ENCODE assay signal across 3 cellular contexts in the genomic region with DNA sequence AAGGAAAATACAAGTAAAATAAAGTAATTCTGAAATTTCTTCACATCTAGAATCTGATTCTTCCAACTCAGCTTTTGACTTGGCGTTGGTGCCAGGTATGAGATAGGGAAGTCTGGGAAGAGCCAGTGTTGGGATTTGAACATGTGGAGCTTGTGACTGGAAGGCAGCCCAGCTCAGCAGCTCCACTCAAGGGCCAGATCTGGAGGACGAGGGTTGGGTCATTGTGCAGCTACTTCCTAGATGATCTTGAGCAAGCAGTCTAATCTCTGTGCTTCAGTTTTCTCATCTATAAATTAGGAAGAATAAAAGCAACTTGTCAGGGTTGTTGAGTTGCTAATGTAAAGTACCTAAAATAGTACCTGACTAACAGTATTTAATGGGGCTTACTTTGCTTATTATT.
TF ChIP-seq lines count a peak whose summit lies in the region.

No MANE protein-coding gene starts in this region.

TF ChIP-seq in SK-N-SH, 30 proteins besides CTCF, POLR2A, EP300 and RAD21:
- TF ChIP-seq TEAD4 (IDR thresholded peaks at IDR 0.05; ENCODE audit: borderline replicate concordance, insufficient read depth), result no peak
- TF ChIP-seq SIN3A (IDR thresholded peaks at IDR 0.05; ENCODE audit: borderline replicate concordance, low read depth, low read length), result no peak
- TF ChIP-seq MXI1 (IDR thresholded peaks at IDR 0.05; ENCODE audit: low read depth, low read length), result no peak
- no peak for TF ChIP-seq MEF2A (IDR thresholded peaks at IDR 0.05; ENCODE audit: borderline replicate concordance, low read depth)
- TF ChIP-seq TCF12 (IDR thresholded peaks at IDR 0.05), result no peak
- TF ChIP-seq GABPA (IDR thresholded peaks at IDR 0.05; ENCODE audit: low read depth), result no peak
- TF ChIP-seq FOXJ3 (CRISPR knock-in tag; IDR thresholded peaks at IDR 0.05), result no peak
- no peak for TF ChIP-seq SMC3 (IDR thresholded peaks at IDR 0.05; ENCODE audit: low read depth, low read length)
- no peak for TF ChIP-seq JUND (IDR thresholded peaks at IDR 0.05)
- TF ChIP-seq, protein P1, sequence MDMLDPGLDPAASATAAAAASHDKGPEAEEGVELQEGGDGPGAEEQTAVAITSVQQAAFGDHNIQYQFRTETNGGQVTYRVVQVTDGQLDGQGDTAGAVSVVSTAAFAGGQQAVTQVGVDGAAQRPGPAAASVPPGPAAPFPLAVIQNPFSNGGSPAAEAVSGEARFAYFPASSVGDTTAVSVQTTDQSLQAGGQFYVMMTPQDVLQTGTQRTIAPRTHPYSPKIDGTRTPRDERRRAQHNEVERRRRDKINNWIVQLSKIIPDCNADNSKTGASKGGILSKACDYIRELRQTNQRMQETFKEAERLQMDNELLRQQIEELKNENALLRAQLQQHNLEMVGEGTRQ (IDR thresholded peaks at IDR 0.05; ENCODE audit: borderline replicate concordance, low read depth, low read length), result no peak

TF ChIP-seq in SK-N-SH treated with all-trans-retinoic acid at 6 μM for 48 hours, 23 proteins besides CTCF, POLR2A, EP300 and RAD21:
- TF ChIP-seq, protein P2, sequence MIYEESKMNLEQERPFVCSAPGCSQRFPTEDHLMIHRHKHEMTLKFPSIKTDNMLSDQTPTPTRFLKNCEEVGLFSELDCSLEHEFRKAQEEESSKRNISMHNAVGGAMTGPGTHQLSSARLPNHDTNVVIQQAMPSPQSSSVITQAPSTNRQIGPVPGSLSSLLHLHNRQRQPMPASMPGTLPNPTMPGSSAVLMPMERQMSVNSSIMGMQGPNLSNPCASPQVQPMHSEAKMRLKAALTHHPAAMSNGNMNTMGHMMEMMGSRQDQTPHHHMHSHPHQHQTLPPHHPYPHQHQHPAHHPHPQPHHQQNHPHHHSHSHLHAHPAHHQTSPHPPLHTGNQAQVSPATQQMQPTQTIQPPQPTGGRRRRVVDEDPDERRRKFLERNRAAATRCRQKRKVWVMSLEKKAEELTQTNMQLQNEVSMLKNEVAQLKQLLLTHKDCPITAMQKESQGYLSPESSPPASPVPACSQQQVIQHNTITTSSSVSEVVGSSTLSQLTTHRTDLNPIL (CRISPR knock-in tag; IDR thresholded peaks at IDR 0.05; ENCODE audit: low read depth), result no peak
- TF ChIP-seq, protein P3, sequence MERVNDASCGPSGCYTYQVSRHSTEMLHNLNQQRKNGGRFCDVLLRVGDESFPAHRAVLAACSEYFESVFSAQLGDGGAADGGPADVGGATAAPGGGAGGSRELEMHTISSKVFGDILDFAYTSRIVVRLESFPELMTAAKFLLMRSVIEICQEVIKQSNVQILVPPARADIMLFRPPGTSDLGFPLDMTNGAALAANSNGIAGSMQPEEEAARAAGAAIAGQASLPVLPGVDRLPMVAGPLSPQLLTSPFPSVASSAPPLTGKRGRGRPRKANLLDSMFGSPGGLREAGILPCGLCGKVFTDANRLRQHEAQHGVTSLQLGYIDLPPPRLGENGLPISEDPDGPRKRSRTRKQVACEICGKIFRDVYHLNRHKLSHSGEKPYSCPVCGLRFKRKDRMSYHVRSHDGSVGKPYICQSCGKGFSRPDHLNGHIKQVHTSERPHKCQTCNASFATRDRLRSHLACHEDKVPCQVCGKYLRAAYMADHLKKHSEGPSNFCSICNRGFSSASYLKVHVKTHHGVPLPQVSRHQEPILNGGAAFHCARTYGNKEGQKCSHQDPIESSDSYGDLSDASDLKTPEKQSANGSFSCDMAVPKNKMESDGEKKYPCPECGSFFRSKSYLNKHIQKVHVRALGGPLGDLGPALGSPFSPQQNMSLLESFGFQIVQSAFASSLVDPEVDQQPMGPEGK (CRISPR knock-in tag; IDR thresholded peaks at IDR 0.05; ENCODE audit: borderline replicate concordance), result no peak
- TF ChIP-seq ARNTL (CRISPR knock-in tag; IDR thresholded peaks at IDR 0.05; ENCODE audit: borderline replicate concordance, low read depth) (no peak), SNAI2 (CRISPR knock-in tag; IDR thresholded peaks at IDR 0.05) (no peak), ESRRG (CRISPR knock-in tag; IDR thresholded peaks at IDR 0.05) (no peak), ZNF70 (CRISPR knock-in tag; IDR thresholded peaks at IDR 0.05) (no peak), ZFP30 (CRISPR knock-in tag; IDR thresholded peaks at IDR 0.05) (no peak), ZNF8 (CRISPR knock-in tag; IDR thresholded peaks at IDR 0.05) (no peak), ZNF565 (CRISPR knock-in tag; conservative IDR thresholded peaks at IDR 0.05; ENCODE audit: low read depth) (no peak), ZFP3 (CRISPR knock-in tag; IDR thresholded peaks at IDR 0.05) (no peak), PPARA (CRISPR knock-in tag; IDR thresholded peaks at IDR 0.05; ENCODE audit: borderline replicate concordance) (no peak), ZC3H10 (CRISPR knock-in tag; IDR thresholded peaks at IDR 0.05) (no peak), CSDC2 (CRISPR knock-in tag; IDR thresholded peaks at IDR 0.05) (no peak), TCF4 (CRISPR knock-in tag; IDR thresholded peaks at IDR 0.05; ENCODE audit: borderline replicate concordance) (no peak), OSR1 (CRISPR knock-in tag; IDR thresholded peaks at IDR 0.05) (no peak), GLIS3 (CRISPR knock-in tag; IDR thresholded peaks at IDR 0.05) (no peak), TOX (CRISPR knock-in tag; IDR thresholded peaks at IDR 0.05; ENCODE audit: borderline replicate concordance) (no peak)
- TF ChIP-seq, protein P4, sequence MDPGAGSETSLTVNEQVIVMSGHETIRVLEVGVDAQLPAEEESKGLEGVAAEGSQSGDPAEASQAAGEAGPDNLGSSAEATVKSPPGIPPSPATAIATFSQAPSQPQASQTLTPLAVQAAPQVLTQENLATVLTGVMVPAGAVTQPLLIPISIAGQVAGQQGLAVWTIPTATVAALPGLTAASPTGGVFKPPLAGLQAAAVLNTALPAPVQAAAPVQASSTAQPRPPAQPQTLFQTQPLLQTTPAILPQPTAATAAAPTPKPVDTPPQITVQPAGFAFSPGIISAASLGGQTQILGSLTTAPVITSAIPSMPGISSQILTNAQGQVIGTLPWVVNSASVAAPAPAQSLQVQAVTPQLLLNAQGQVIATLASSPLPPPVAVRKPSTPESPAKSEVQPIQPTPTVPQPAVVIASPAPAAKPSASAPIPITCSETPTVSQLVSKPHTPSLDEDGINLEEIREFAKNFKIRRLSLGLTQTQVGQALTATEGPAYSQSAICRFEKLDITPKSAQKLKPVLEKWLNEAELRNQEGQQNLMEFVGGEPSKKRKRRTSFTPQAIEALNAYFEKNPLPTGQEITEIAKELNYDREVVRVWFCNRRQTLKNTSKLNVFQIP (CRISPR knock-in tag; IDR thresholded peaks at IDR 0.05; ENCODE audit: borderline replicate concordance, low read depth), result no peak
- TF ChIP-seq, protein P5, sequence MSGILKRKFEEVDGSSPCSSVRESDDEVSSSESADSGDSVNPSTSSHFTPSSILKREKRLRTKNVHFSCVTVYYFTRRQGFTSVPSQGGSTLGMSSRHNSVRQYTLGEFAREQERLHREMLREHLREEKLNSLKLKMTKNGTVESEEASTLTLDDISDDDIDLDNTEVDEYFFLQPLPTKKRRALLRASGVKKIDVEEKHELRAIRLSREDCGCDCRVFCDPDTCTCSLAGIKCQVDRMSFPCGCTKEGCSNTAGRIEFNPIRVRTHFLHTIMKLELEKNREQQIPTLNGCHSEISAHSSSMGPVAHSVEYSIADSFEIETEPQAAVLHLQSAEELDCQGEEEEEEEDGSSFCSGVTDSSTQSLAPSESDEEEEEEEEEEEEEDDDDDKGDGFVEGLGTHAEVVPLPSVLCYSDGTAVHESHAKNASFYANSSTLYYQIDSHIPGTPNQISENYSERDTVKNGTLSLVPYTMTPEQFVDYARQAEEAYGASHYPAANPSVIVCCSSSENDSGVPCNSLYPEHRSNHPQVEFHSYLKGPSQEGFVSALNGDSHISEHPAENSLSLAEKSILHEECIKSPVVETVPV (CRISPR knock-in tag; IDR thresholded peaks at IDR 0.05), result no peak

TF ChIP-seq in K562, 482 proteins besides CTCF, POLR2A, EP300 and RAD21:
- TF ChIP-seq, protein P6, sequence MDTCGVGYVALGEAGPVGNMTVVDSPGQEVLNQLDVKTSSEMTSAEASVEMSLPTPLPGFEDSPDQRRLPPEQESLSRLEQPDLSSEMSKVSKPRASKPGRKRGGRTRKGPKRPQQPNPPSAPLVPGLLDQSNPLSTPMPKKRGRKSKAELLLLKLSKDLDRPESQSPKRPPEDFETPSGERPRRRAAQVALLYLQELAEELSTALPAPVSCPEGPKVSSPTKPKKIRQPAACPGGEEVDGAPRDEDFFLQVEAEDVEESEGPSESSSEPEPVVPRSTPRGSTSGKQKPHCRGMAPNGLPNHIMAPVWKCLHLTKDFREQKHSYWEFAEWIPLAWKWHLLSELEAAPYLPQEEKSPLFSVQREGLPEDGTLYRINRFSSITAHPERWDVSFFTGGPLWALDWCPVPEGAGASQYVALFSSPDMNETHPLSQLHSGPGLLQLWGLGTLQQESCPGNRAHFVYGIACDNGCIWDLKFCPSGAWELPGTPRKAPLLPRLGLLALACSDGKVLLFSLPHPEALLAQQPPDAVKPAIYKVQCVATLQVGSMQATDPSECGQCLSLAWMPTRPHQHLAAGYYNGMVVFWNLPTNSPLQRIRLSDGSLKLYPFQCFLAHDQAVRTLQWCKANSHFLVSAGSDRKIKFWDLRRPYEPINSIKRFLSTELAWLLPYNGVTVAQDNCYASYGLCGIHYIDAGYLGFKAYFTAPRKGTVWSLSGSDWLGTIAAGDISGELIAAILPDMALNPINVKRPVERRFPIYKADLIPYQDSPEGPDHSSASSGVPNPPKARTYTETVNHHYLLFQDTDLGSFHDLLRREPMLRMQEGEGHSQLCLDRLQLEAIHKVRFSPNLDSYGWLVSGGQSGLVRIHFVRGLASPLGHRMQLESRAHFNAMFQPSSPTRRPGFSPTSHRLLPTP (IDR thresholded peaks at IDR 0.05; ENCODE audit: borderline replicate concordance, extremely low read depth, insufficient read length), result peak; percentile 26
- TF ChIP-seq CEBPB (tag; IDR thresholded peaks at IDR 0.05) (0 out of 2 replicates have a peak, but pooled peaks have one; percentile 22), CEBPG (CRISPR knock-in tag; IDR thresholded peaks at IDR 0.05) (no peak), CEBPG (tag; conservative IDR thresholded peaks at IDR 0.05 in 1 of 2, IDR thresholded peaks at IDR 0.05 in 1 of 2) (0 out of 4 replicates have a peak, but pooled peaks of 1 of the 2 experiments have one; percentile 5), E2F3 (CRISPR knock-in tag; IDR thresholded peaks at IDR 0.05) (no peak), ARID1B (IDR thresholded peaks at IDR 0.05) (no peak), NFIX (CRISPR knock-in tag; IDR thresholded peaks at IDR 0.05; ENCODE audit: low read depth) (no peak), TBP (optimal IDR thresholded peaks at IDR 0.05; ENCODE audit: low read depth, low read length) (peak; percentile 41)
- TF ChIP-seq, protein P7, sequence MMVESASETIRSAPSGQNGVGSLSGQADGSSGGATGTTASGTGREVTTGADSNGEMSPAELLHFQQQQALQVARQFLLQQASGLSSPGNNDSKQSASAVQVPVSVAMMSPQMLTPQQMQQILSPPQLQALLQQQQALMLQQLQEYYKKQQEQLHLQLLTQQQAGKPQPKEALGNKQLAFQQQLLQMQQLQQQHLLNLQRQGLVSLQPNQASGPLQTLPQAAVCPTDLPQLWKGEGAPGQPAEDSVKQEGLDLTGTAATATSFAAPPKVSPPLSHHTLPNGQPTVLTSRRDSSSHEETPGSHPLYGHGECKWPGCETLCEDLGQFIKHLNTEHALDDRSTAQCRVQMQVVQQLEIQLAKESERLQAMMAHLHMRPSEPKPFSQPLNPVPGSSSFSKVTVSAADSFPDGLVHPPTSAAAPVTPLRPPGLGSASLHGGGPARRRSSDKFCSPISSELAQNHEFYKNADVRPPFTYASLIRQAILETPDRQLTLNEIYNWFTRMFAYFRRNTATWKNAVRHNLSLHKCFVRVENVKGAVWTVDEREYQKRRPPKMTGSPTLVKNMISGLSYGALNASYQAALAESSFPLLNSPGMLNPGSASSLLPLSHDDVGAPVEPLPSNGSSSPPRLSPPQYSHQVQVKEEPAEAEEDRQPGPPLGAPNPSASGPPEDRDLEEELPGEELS (CRISPR knock-in tag; IDR thresholded peaks at IDR 0.05; ENCODE audit: borderline replicate concordance), result no peak
